9 cellular contexts compared by ENCODE assay signal in genomic region chr11:66593303-66593635, GRCh38. TPM values are rescaled to one million over a fixed set of nuclear protein-coding genes. Genes with fewer than 3 reads are reported as not detected.
DNase-seq lines count a peak whose midpoint lies in the region; ATAC-seq, FAIRE-seq and TF ChIP-seq lines count a peak whose summit lies in the region.
"Had no signal": no experiment of that assay in that cellular context is flagged by ENCODE, and none has a peak within 500 bp of the region (broad histone marks: within the 10 kb centered on the region; RNA-seq: fewer than 3 reads in every experiment).

No MANE protein-coding gene starts in this region.

- H3K36me3 Mint-ChIP-seq in T-helper 1 cell treated with Interleukin-12 subunit alpha and Interleukin-12 subunit beta and Interleukin-4 antibody, amounts not matched to agents 30 μg/mL and 1 μg/mL, for 36 hours (ENCODE audit: low read depth) = peaks cover 2% of the 10 kb centered on the region

- POLR2A ChIA-PET in endothelial cell of umbilical vein (lab: Charles Lee) = no interaction called here

- H2BK5ac ChIP-seq in neuronal stem cell (ENCODE audit: low read length) = peak overlapping the region; percentile 35

- H3K4me1 ChIP-seq in NT2/D1 (ENCODE audit: insufficient read depth, insufficient read length) = peaks cover 8% of the 10 kb centered on the region
- H3K4me1 ChIP-seq in endothelial cell of umbilical vein (ENCODE audit: control insufficient read depth, extremely low read depth, insufficient read depth, low read length) = peaks cover 5% of the 10 kb centered on the region
- peaks cover 11 to 16% of the 10 kb centered on the region in 2 donors for H3K4me1 ChIP-seq in neuronal stem cell (ENCODE audit: control insufficient read depth in 2 of 2, insufficient read depth in 1 of 2, low read depth in 1 of 2, low read length in 2 of 2)

- H2AFZ ChIP-seq in endothelial cell of umbilical vein (ENCODE audit: low read depth, low read length) (peak overlapping the region; percentile 83), neuronal stem cell (ENCODE audit: low read length) (peak overlapping the region; percentile 89)

- H3K79me1 ChIP-seq in neuronal stem cell (ENCODE audit: low read depth, low read length) = peaks cover 6% of the 10 kb centered on the region

- no peaks in the 10 kb centered on the region for H3K27me3 Mint-ChIP-seq in T-helper 1 cell treated with Interleukin-12 subunit alpha and Interleukin-12 subunit beta and Interleukin-4 antibody, amounts not matched to agents 30 μg/mL and 1 μg/mL, for 36 hours (ENCODE audit: low read depth)

- BruUV-seq in endothelial cell of umbilical vein (replicated peaks; lab: Mats Ljungman, UMichigan) = no TSS peak

- H2BK12ac ChIP-seq in neuronal stem cell (ENCODE audit: low read length) = no peak overlapping the region

- H3K27ac Mint-ChIP-seq in T-helper 1 cell treated with Interleukin-12 subunit alpha and Interleukin-12 subunit beta and Interleukin-4 antibody, amounts not matched to agents 30 μg/mL and 1 μg/mL, for 36 hours = peak overlapping the region; percentile 98

- no peaks in the 10 kb centered on the region for H3K9me3 Mint-ChIP-seq in T-helper 1 cell treated with Interleukin-12 subunit alpha and Interleukin-12 subunit beta and Interleukin-4 antibody, amounts not matched to agents 30 μg/mL and 1 μg/mL, for 36 hours

- no CpG with 5 or more reads among the region's 12 CpGs for WGBS in neuronal stem cell (ENCODE audit: extremely low coverage in 2 of 2, insufficient read length in 2 of 2, insufficient replicate concordance in 1 of 2), 2 donors

- dilution Hi-C loops in endothelial cell of umbilical vein (cut with MboI; ENCODE audit: extremely low pct_ligation_motif_present, low sequenced_read_pairs) = no loop called here

- no peak for ATAC-seq in HG02610 (IDR thresholded peaks at IDR 0.05; ENCODE audit: unreplicated experiment)

- CTCF ChIA-PET in endothelial cell of umbilical vein (lab: Charles Lee) = interaction anchor here (1.0 to 1.3 kb wide), 9 partner anchors 12 to 85 kb away, joined by 3 to 10 read pairs (median 5); partner anchors contain the start of gene CTSF

- FAIRE-seq in endothelial cell of umbilical vein (lab: Jason Lieb, UNC) = peak; percentile 38

- H3K4me3 Mint-ChIP-seq in T-helper 1 cell treated with Interleukin-12 subunit alpha and Interleukin-12 subunit beta and Interleukin-4 antibody, amounts not matched to agents 30 μg/mL and 1 μg/mL, for 36 hours = peak overlapping the region; percentile 100

- TF ChIP-seq CTCF in endothelial cell of umbilical vein (IDR thresholded peaks at IDR 0.05; ENCODE audit: extremely low read depth in 1 of 2, insufficient read depth in 1 of 2, low read depth in 1 of 2, low read length in 2 of 2) = no peak

- H3K27ac ChIP-seq in endothelial cell of umbilical vein (ENCODE audit: insufficient read depth, low read depth, low read length) (no peak overlapping the region), neuronal stem cell (replicated peaks; ENCODE audit: low read length) (no peak overlapping the region)

- H3K23ac ChIP-seq in neuronal stem cell (ENCODE audit: low read depth, low read length, poor library complexity) = peak overlapping the region; percentile 87

- H3K36me3 ChIP-seq in NT2/D1 (ENCODE audit: insufficient read depth, insufficient read length, low read length) = peaks cover 16% of the 10 kb centered on the region
- H3K36me3 ChIP-seq in endothelial cell of umbilical vein (ENCODE audit: control insufficient read depth in 2 of 2, extremely low read depth in 1 of 2, insufficient read depth in 2 of 2, low read length in 2 of 2) = no peaks in the 10 kb centered on the region
- peaks cover 2 to 12% of the 10 kb centered on the region in 2 donors for H3K36me3 ChIP-seq in neuronal stem cell (replicated peaks in 1 of 2; ENCODE audit: control insufficient read depth in 2 of 2, insufficient read depth in 2 of 2, low read length in 2 of 2)

- no peaks in the 10 kb centered on the region for H3K9me1 ChIP-seq in endothelial cell of umbilical vein (replicated peaks; ENCODE audit: control insufficient read depth, extremely low read depth, insufficient read depth, low read length)

- no peak overlapping the region for H4K91ac ChIP-seq in neuronal stem cell (ENCODE audit: low read depth, low read length, poor library complexity)

- H3K4me2 ChIP-seq in endothelial cell of umbilical vein (ENCODE audit: insufficient read depth, low read length) = peak overlapping the region; percentile 65
- peak overlapping the region; percentile 68 for H3K4me2 ChIP-seq in neuronal stem cell (ENCODE audit: insufficient read depth, low read length, poor library complexity, severe bottlenecking)

- H3K9ac ChIP-seq in NT2/D1 (ENCODE audit: insufficient read length, low read depth) (peak overlapping the region; percentile 82), endothelial cell of umbilical vein (replicated peaks; ENCODE audit: extremely low read depth, insufficient read depth, low read length) (peak overlapping the region; percentile 59), neuronal stem cell (ENCODE audit: low read depth, low read length, poor library complexity) (peak overlapping the region; percentile 91)

- intact Hi-C loops in endothelial cell of umbilical vein (cut with micrococcal nuclease) = loop anchor here (1.0 to 5.0 kb wide), 4 partner anchors 23 to 84 kb away; partner anchors contain the start of genes RBM14, RBM4 and RBM4B

- H3K4ac ChIP-seq in neuronal stem cell (ENCODE audit: low read length) = peak overlapping the region; percentile 92

- H3K27me3 ChIP-seq in NT2/D1 (ENCODE audit: insufficient read depth, insufficient read length) = peaks cover 8% of the 10 kb centered on the region
- H3K27me3 ChIP-seq in endothelial cell of umbilical vein (ENCODE audit: control insufficient read depth in 2 of 2, insufficient read depth in 2 of 2, low read length in 2 of 2) = peaks cover 0 to 2% of the 10 kb centered on the region in 2 experiments
- H3K27me3 ChIP-seq in neuronal stem cell (ENCODE audit: control insufficient read depth in 3 of 3, insufficient read depth in 3 of 3, low read depth in 1 of 3, low read length in 3 of 3) = no peaks in the 10 kb centered on the region

- H2AK5ac ChIP-seq in neuronal stem cell (ENCODE audit: low read depth, low read length) = peak overlapping the region; percentile 41

- H2BK15ac ChIP-seq in neuronal stem cell (ENCODE audit: low read length) = peak overlapping the region; percentile 65

- peaks cover 18% of the 10 kb centered on the region for H3K4me1 Mint-ChIP-seq in T-helper 1 cell treated with Interleukin-12 subunit alpha and Interleukin-12 subunit beta and Interleukin-4 antibody, amounts not matched to agents 30 μg/mL and 1 μg/mL, for 36 hours (ENCODE audit: low read depth)

- H3K9me3 ChIP-seq in NT2/D1 (ENCODE audit: insufficient read depth, low read length) = peaks cover 38% of the 10 kb centered on the region
- H3K9me3 ChIP-seq in endothelial cell of umbilical vein (replicated peaks; ENCODE audit: control insufficient read depth, insufficient read depth, low read length) = no peaks in the 10 kb centered on the region
- H3K9me3 ChIP-seq in neuronal stem cell (replicated peaks in 1 of 2; ENCODE audit: control insufficient read depth in 2 of 2, insufficient read depth in 1 of 2, low read depth in 1 of 2, low read length in 2 of 2) = peaks cover 21% of the 10 kb centered on the region in 2 donors

- no peak overlapping the region for H2BK120ac ChIP-seq in neuronal stem cell (ENCODE audit: low read depth, low read length)

- no peaks in the 10 kb centered on the region for H4K20me1 ChIP-seq in endothelial cell of umbilical vein (replicated peaks; ENCODE audit: control insufficient read depth, extremely low read depth, insufficient read depth, low read length)

- H3K79me2 ChIP-seq in endothelial cell of umbilical vein (ENCODE audit: control insufficient read depth, insufficient read depth, low read length) = no peaks in the 10 kb centered on the region

- H3K14ac ChIP-seq in neuronal stem cell (ENCODE audit: low read length) = peak overlapping the region; percentile 100

- no peak for DNase-seq in T-helper 1 cell
- DNase-seq in NT2/D1 (ENCODE audit: low read depth, low spot score) = no peak
- no peak for DNase-seq in endothelial cell of umbilical vein (ENCODE audit: low read depth, low spot score)
- no peak for DNase-seq in neuronal stem cell (ENCODE audit: low spot score)
- no peak for DNase-seq in NCI-H446 (lab: John Stamatoyannopoulos, UW)
- no peak for DNase-seq in glomerular visceral epithelial cell (ENCODE audit: extremely low spot score)

- TF ChIP-seq POLR2A in endothelial cell of umbilical vein (IDR thresholded peaks at IDR 0.05; ENCODE audit: low read depth, low read length) = no peak

- H3K4me3 ChIP-seq in NT2/D1 (ENCODE audit: insufficient read length, low read depth) = peak overlapping the region; percentile 69
- H3K4me3 ChIP-seq in endothelial cell of umbilical vein (replicated peaks in 1 of 3; ENCODE audit: insufficient read depth in 1 of 3, low read depth in 1 of 3, low read length in 3 of 3) = peak overlapping the region; percentile 22 to 63 (median 60)
- H3K4me3 ChIP-seq in neuronal stem cell (ENCODE audit: low read length in 2 of 2) = peak overlapping the region; percentile 73 to 81

- peak overlapping the region; percentile 94 for H4K8ac ChIP-seq in neuronal stem cell (ENCODE audit: low read depth, low read length)

- peak overlapping the region; percentile 98 for H3K18ac ChIP-seq in neuronal stem cell (ENCODE audit: low read length)

RNA-seq across cellular contexts. Expression of gene CCS, which starts 0.3 kb away (rescaled TPM):
- 37.2 and 38.7 TPM in 2 replicates for total RNA-seq in endothelial cell of umbilical vein
- 39.0 and 41.6 TPM in 2 replicates for polyA plus RNA-seq in endothelial cell of umbilical vein
- polyA plus RNA-seq in endothelial cell of umbilical vein (2011; cell fraction: cytosol; rRNA removed) = 21.0 and 33.7 TPM in 2 replicates
- 142 TPM in 2 replicates for polyA plus RNA-seq in endothelial cell of umbilical vein (2011; cell fraction: nucleus; rRNA removed)
- polyA plus RNA-seq in endothelial cell of umbilical vein (2012) = 40.3 and 52.8 TPM in 2 replicates
- polyA minus RNA-seq in endothelial cell of umbilical vein = 22.4 and 28.8 TPM in 2 replicates
- 23.0 TPM for polyA minus RNA-seq in endothelial cell of umbilical vein (2011; cell fraction: cytosol; rRNA and poly(A)+ RNA removed)
- 11.7 and 23.5 TPM in 2 replicates for polyA minus RNA-seq in endothelial cell of umbilical vein (2011; cell fraction: nucleus; rRNA and poly(A)+ RNA removed)
- polyA plus RNA-seq in neuronal stem cell (2013, experiment 1 of 2) = 39.5 TPM
- 39.5 TPM for polyA plus RNA-seq in neuronal stem cell (2013, experiment 2 of 2)

RNA-seq across cellular contexts. Expression of gene CCDC87, which starts 0.4 kb away (rescaled TPM):
- 0.22 and 0.28 TPM in 2 replicates for total RNA-seq in endothelial cell of umbilical vein
- 0.06 and 0.08 TPM in 2 replicates for polyA plus RNA-seq in endothelial cell of umbilical vein
- polyA plus RNA-seq in endothelial cell of umbilical vein (2011; cell fraction: cytosol; rRNA removed) = 0.05 and 0.10 TPM in 2 replicates
- polyA plus RNA-seq in endothelial cell of umbilical vein (2011; cell fraction: nucleus; rRNA removed) = 0.04 and 0.10 TPM in 2 replicates
- 0.14 and 0.23 TPM in 2 replicates for polyA plus RNA-seq in endothelial cell of umbilical vein (2012)
- 0.12 and 0.30 TPM in 2 replicates for polyA minus RNA-seq in endothelial cell of umbilical vein
- not detected for polyA minus RNA-seq in endothelial cell of umbilical vein (2011; cell fraction: cytosol; rRNA and poly(A)+ RNA removed)
- polyA minus RNA-seq in endothelial cell of umbilical vein (2011; cell fraction: nucleus; rRNA and poly(A)+ RNA removed) = 0.14 and 0.24 TPM in 2 replicates
- 0.13 TPM for polyA plus RNA-seq in neuronal stem cell (2013, experiment 1 of 2)
- polyA plus RNA-seq in neuronal stem cell (2013, experiment 2 of 2) = 0.14 TPM
- total RNA-seq: Daoy had no signal

RNA-seq across cellular contexts. Expression of gene RBM14, which starts 23.2 kb away (rescaled TPM):
- 95.9 and 104 TPM in 2 replicates for total RNA-seq in endothelial cell of umbilical vein
- polyA plus RNA-seq in endothelial cell of umbilical vein = 44.0 and 49.6 TPM in 2 replicates
- 21.9 and 24.4 TPM in 2 replicates for polyA plus RNA-seq in endothelial cell of umbilical vein (2011; cell fraction: cytosol; rRNA removed)
- 34.5 and 39.5 TPM in 2 replicates for polyA plus RNA-seq in endothelial cell of umbilical vein (2011; cell fraction: nucleus; rRNA removed)
- 40.5 and 46.5 TPM in 2 replicates for polyA plus RNA-seq in endothelial cell of umbilical vein (2012)
- 44.3 and 47.2 TPM in 2 replicates for polyA minus RNA-seq in endothelial cell of umbilical vein
- 55.4 TPM for polyA minus RNA-seq in endothelial cell of umbilical vein (2011; cell fraction: cytosol; rRNA and poly(A)+ RNA removed)
- polyA minus RNA-seq in endothelial cell of umbilical vein (2011; cell fraction: nucleus; rRNA and poly(A)+ RNA removed) = 44.6 and 59.2 TPM in 2 replicates
- polyA plus RNA-seq in neuronal stem cell (2013, experiment 1 of 2) = 52.5 TPM
- polyA plus RNA-seq in neuronal stem cell (2013, experiment 2 of 2) = 53.0 TPM

RNA-seq across cellular contexts. Expression of gene CTSF, which starts 24.9 kb away (rescaled TPM):
- total RNA-seq in endothelial cell of umbilical vein = 11.0 and 14.4 TPM in 2 replicates
- polyA plus RNA-seq in endothelial cell of umbilical vein = 27.7 and 30.7 TPM in 2 replicates
- polyA plus RNA-seq in endothelial cell of umbilical vein (2011; cell fraction: cytosol; rRNA removed) = 16.1 and 22.7 TPM in 2 replicates
- polyA plus RNA-seq in endothelial cell of umbilical vein (2011; cell fraction: nucleus; rRNA removed) = 62.3 and 79.5 TPM in 2 replicates
- polyA plus RNA-seq in endothelial cell of umbilical vein (2012) = 12.9 and 21.1 TPM in 2 replicates
- polyA minus RNA-seq in endothelial cell of umbilical vein = 11.7 and 20.8 TPM in 2 replicates
- polyA minus RNA-seq in endothelial cell of umbilical vein (2011; cell fraction: cytosol; rRNA and poly(A)+ RNA removed) = 4.0 TPM
- polyA minus RNA-seq in endothelial cell of umbilical vein (2011; cell fraction: nucleus; rRNA and poly(A)+ RNA removed) = 6.9 and 9.3 TPM in 2 replicates
- 1.3 TPM for polyA plus RNA-seq in neuronal stem cell (2013, experiment 1 of 2)
- polyA plus RNA-seq in neuronal stem cell (2013, experiment 2 of 2) = 1.2 TPM

RNA-seq across cellular contexts. Expression of gene RBM4, which starts 45.2 kb away (rescaled TPM):
- total RNA-seq in endothelial cell of umbilical vein = 148 and 153 TPM in 2 replicates
- polyA plus RNA-seq in endothelial cell of umbilical vein = 345 and 361 TPM in 2 replicates
- polyA plus RNA-seq in endothelial cell of umbilical vein (2011; cell fraction: cytosol; rRNA removed) = 228 and 270 TPM in 2 replicates
- polyA plus RNA-seq in endothelial cell of umbilical vein (2011; cell fraction: nucleus; rRNA removed) = 177 and 190 TPM in 2 replicates
- 179 and 201 TPM in 2 replicates for polyA plus RNA-seq in endothelial cell of umbilical vein (2012)
- polyA minus RNA-seq in endothelial cell of umbilical vein = 206 and 208 TPM in 2 replicates
- 60.0 TPM for polyA minus RNA-seq in endothelial cell of umbilical vein (2011; cell fraction: cytosol; rRNA and poly(A)+ RNA removed)
- polyA minus RNA-seq in endothelial cell of umbilical vein (2011; cell fraction: nucleus; rRNA and poly(A)+ RNA removed) = 128 and 161 TPM in 2 replicates
- polyA plus RNA-seq in neuronal stem cell (2013, experiment 1 of 2) = 112 TPM
- polyA plus RNA-seq in neuronal stem cell (2013, experiment 2 of 2) = 115 TPM
